Comparison of ENCODE assay signal across 22 cellular contexts in genomic region chr6:142027074-142027473, GRCh38.
A peak's percentile ranks its signal among the peaks of the same experiment; 100 is the strongest.
DNase-seq lines count a peak whose midpoint lies in the region; ATAC-seq, FAIRE-seq and TF ChIP-seq lines count a peak whose summit lies in the region.
"Had no signal": no experiment of that assay in that cellular context is flagged by ENCODE, and none has a peak within 500 bp of the region (broad histone marks: within the 10 kb centered on the region; RNA-seq: fewer than 3 reads in every experiment).

No MANE protein-coding gene starts in this region.

- ATAC-seq in SK-N-SH treated with all-trans-retinoic acid at 6 μM for 48 hours: no peak
- ATAC-seq in K562: peak; percentile 21
- ATAC-seq in HG02885 (IDR thresholded peaks at IDR 0.05; ENCODE audit: poor library complexity, unreplicated experiment): no peak
- ATAC-seq: A549, GM23338, HCT116 had no signal

- in situ Hi-C loops in K562 (cut with MboI): no loop called here

- TF ChIP-seq EP300 in SK-N-SH (IDR thresholded peaks at IDR 0.05; ENCODE audit: borderline replicate concordance in 1 of 2, low read depth in 1 of 2, low read length in 1 of 2) (no peak), K562 (IDR thresholded peaks at IDR 0.05; ENCODE audit: low read length) (no peak)

- no peaks in the 10 kb centered on the region for H4K20me1 ChIP-seq in SK-N-SH (ENCODE audit: insufficient read depth)
- no peaks in the 10 kb centered on the region for H4K20me1 ChIP-seq in PC-9 (ENCODE audit: insufficient read depth)
- H4K20me1 ChIP-seq in K562 (replicated peaks; ENCODE audit: control insufficient read depth, insufficient read depth, low read length): no peaks in the 10 kb centered on the region
- H4K20me1 ChIP-seq: BLaER1 treated with 17β-estradiol and CSF1 and Interleukin-3, amounts not matched to agents 10 nM and 100 nM had no signal

- no peaks in the 10 kb centered on the region for H3K9me3 ChIP-seq in SK-N-SH
- peaks cover 8% of the 10 kb centered on the region; the same call in 1 of the 2 replicates for H3K9me3 ChIP-seq in PC-9 (ENCODE audit: insufficient read depth, low read depth)
- H3K9me3 ChIP-seq in K562 (replicated peaks; ENCODE audit: control insufficient read depth, insufficient read depth, low read depth, low read length): peaks cover 10% of the 10 kb centered on the region
- H3K9me3 ChIP-seq: A549, BE2C had no signal

- intact Hi-C loops in PC-9 (cut with micrococcal nuclease; ENCODE audit: unreplicated experiment) (loop anchor here (2.0 kb wide), 1 partner anchor 14 kb away; no protein-coding TSS in a partner anchor), K562 (cut with micrococcal nuclease) (no loop called here)

- no peak overlapping the region for H3K4me3 ChIP-seq in SK-N-SH (ENCODE audit: low read depth in 2 of 2, low read length in 1 of 2)
- H3K4me3 ChIP-seq in PC-9: no peak overlapping the region
- no peak overlapping the region for H3K4me3 ChIP-seq in K562
- H3K4me3 ChIP-seq: A549; BLaER1 treated with 17β-estradiol and CSF1 and Interleukin-3, amounts not matched to agents 10 nM and 100 nM; GM23338 had no signal

- BruUV-seq in PC-9 (replicated peaks; lab: Mats Ljungman, UMichigan) (no TSS peak), K562 (replicated peaks; lab: Mats Ljungman, UMichigan) (no TSS peak)

- FAIRE-seq in K562 (lab: Jason Lieb, UNC): no peak
- FAIRE-seq: A549, GM12891 had no signal

- H3K36me3 ChIP-seq in SK-N-SH (replicated peaks in 1 of 2; ENCODE audit: control insufficient read depth in 1 of 2, insufficient read depth in 2 of 2, low read length in 1 of 2) (peaks cover 0 to 12% of the 10 kb centered on the region in 2 experiments), PC-9 (ENCODE audit: low read depth) (no peaks in the 10 kb centered on the region), K562 (ENCODE audit: control insufficient read depth, insufficient read depth, low read length) (no peaks in the 10 kb centered on the region)
- H3K36me3 ChIP-seq: BE2C; BLaER1 treated with 17β-estradiol and CSF1 and Interleukin-3, amounts not matched to agents 10 nM and 100 nM had no signal

- CTCF ChIA-PET in SK-N-SH (lab: Yijun Ruan, JAX) (interaction anchor here (0.6 to 1.5 kb wide), 2 partner anchors 38 to 1636 kb away, joined by 3 to 4 read pairs; no protein-coding TSS in a partner anchor), PC-9 (lab: Charles Lee) (no interaction called here), K562 (lab: Yijun Ruan, JAX; ENCODE audit: low intra/inter-chr PET ratio) (no interaction called here)

- H3K27ac ChIP-seq in SK-N-SH (ENCODE audit: low read depth in 2 of 2, low read length in 1 of 2) (peak overlapping the region in 1 of 2 experiments; percentile 65; a peak in 1 of 4 replicates), PC-9 (peak overlapping the region; percentile 26; the same call in 1 of the 2 replicates), K562 (ENCODE audit: extremely low read depth, low read depth, low read length) (no peak overlapping the region)
- H3K27ac ChIP-seq: A549; BLaER1 treated with 17β-estradiol and CSF1 and Interleukin-3, amounts not matched to agents 10 nM and 100 nM had no signal

- peaks cover 27% of the 10 kb centered on the region for H3F3A ChIP-seq in SK-N-SH (replicated peaks; ENCODE audit: insufficient read depth)
- H3F3A ChIP-seq in PC-9 (ENCODE audit: insufficient read depth, low read depth): no peaks in the 10 kb centered on the region

- H3K4me2 ChIP-seq in SK-N-SH (0 out of 2 replicates have a peak overlapping the region, but pooled peaks have one; percentile 76), PC-9 (no peak overlapping the region), K562 (ENCODE audit: insufficient read depth, low read length) (no peak overlapping the region)
- H3K4me2 ChIP-seq: A549; BLaER1 treated with 17β-estradiol and CSF1 and Interleukin-3, amounts not matched to agents 10 nM and 100 nM had no signal

- DNase-seq in SK-N-SH (no peak), PC-9 (no peak), K562 (ENCODE audit: extremely low read depth in 1 of 4, low spot score in 3 of 4) (no peak), mucosa of gallbladder (ENCODE audit: low spot score) (no peak)
- DNase-seq in activated effector memory CD4-positive, alpha-beta T cell treated with anti-CD3 and anti-CD28 coated beads, Interleukin-2, amount 50 U/mL, for 16 hours: no peak
- DNase-seq: 8988T; ACHN; AML-193; BE2C; CD4-positive, alpha-beta T cell; CD8-positive, alpha-beta memory T cell; DMS153; DMS79 treated with DMSO at 0.1 percent for 48 hours; GF-D8; H9 had no signal

- H3K79me2 ChIP-seq in SK-N-SH (ENCODE audit: insufficient read depth) (peaks cover 80% of the 10 kb centered on the region), PC-9 (ENCODE audit: low read depth) (no peaks in the 10 kb centered on the region), K562 (ENCODE audit: control insufficient read depth, insufficient read depth, low read length) (peaks cover 69% of the 10 kb centered on the region)

- no peaks in the 10 kb centered on the region for H3K9me1 ChIP-seq in K562 (ENCODE audit: control insufficient read depth, insufficient read depth, low read length)

- WGBS in SK-N-SH (ENCODE audit: low lambda C conversion rate): 27% methylated on average over 3 of the region's 3 CpGs
- WGBS in K562 (ENCODE audit: insufficient coverage, low coverage, missing lambda C conversion rate): 11% methylated on average over 3 of the region's 3 CpGs

- peaks cover 0 to 7% of the 10 kb centered on the region in 2 experiments; a peak in 2 of 4 replicates for H3K4me1 ChIP-seq in SK-N-SH (ENCODE audit: control insufficient read depth in 1 of 2, insufficient read depth in 2 of 2, low read depth in 1 of 2, low read length in 1 of 2)
- H3K4me1 ChIP-seq in PC-9 (replicated peaks; ENCODE audit: insufficient read depth): peaks cover 12% of the 10 kb centered on the region
- no peaks in the 10 kb centered on the region; a peak in 1 of 5 replicates for H3K4me1 ChIP-seq in K562 (replicated peaks in 1 of 2; ENCODE audit: control insufficient read depth in 2 of 2, insufficient read depth in 2 of 2, low read length in 2 of 2)
- H3K4me1 ChIP-seq: A549; BE2C; BLaER1 treated with 17β-estradiol and CSF1 and Interleukin-3, amounts not matched to agents 10 nM and 100 nM had no signal

- no peak overlapping the region for H3K9ac ChIP-seq in SK-N-SH
- H3K9ac ChIP-seq in K562 (ENCODE audit: insufficient read depth in 1 of 2, low read depth in 2 of 2, low read length in 2 of 2): no peak overlapping the region
- H3K9ac ChIP-seq: BLaER1 treated with 17β-estradiol and CSF1 and Interleukin-3, amounts not matched to agents 10 nM and 100 nM had no signal

- POLR2A ChIA-PET in SK-N-SH (lab: Yijun Ruan, JAX): no interaction called here
- POLR2A ChIA-PET in PC-9 (lab: Charles Lee; ENCODE audit: unreplicated experiment): no interaction called here
- POLR2A ChIA-PET in K562 (lab: Yijun Ruan, JAX): no interaction called here

- H3K27me3 ChIP-seq in SK-N-SH (ENCODE audit: insufficient read depth) (no peaks in the 10 kb centered on the region), PC-9 (ENCODE audit: insufficient read depth, low read depth) (no peaks in the 10 kb centered on the region), K562 (ENCODE audit: control insufficient read depth in 2 of 2, insufficient read depth in 2 of 2, low read length in 2 of 2) (no peaks in the 10 kb centered on the region)
- H3K27me3 ChIP-seq: BE2C; BLaER1 treated with 17β-estradiol and CSF1 and Interleukin-3, amounts not matched to agents 10 nM and 100 nM had no signal

- no peak for TF ChIP-seq POLR2A in K562 (conservative IDR thresholded peaks at IDR 0.05)

- H3K9me2 ChIP-seq in SK-N-SH: no peaks in the 10 kb centered on the region
- no peaks in the 10 kb centered on the region for H3K9me2 ChIP-seq in PC-9 (ENCODE audit: insufficient read depth)

- TF ChIP-seq CTCF in SK-N-SH (IDR thresholded peaks at IDR 0.05) (no peak), PC-9 (conservative IDR thresholded peaks at IDR 0.05) (no peak), K562 (IDR thresholded peaks at IDR 0.05 in 2 of 3, conservative IDR thresholded peaks at IDR 0.05 in 1 of 3; ENCODE audit: insufficient read depth in 2 of 3, low read depth in 1 of 3, low read length in 3 of 3) (no peak)

- H2AFZ ChIP-seq in SK-N-SH (ENCODE audit: low read depth) (no peak overlapping the region), PC-9 (no peak overlapping the region), K562 (ENCODE audit: low read depth, low read length) (no peak overlapping the region)
- H2AFZ ChIP-seq: GM23338 had no signal

- TF ChIP-seq RAD21 in SK-N-SH (IDR thresholded peaks at IDR 0.05; ENCODE audit: low read length) (no peak), K562 (CRISPR knock-in tag; conservative IDR thresholded peaks at IDR 0.05 in 1 of 2, IDR thresholded peaks at IDR 0.05 in 1 of 2) (no peak)

TF ChIP-seq in SK-N-SH, 30 proteins besides CTCF, POLR2A, EP300 and RAD21:
- no peak for TF ChIP-seq SMC3 (IDR thresholded peaks at IDR 0.05; ENCODE audit: low read depth, low read length)

TF ChIP-seq in SK-N-SH treated with all-trans-retinoic acid at 6 μM for 48 hours, 23 proteins besides CTCF, POLR2A, EP300 and RAD21 (continues in another document):
- no peak for TF ChIP-seq ARNTL (CRISPR knock-in tag; IDR thresholded peaks at IDR 0.05; ENCODE audit: borderline replicate concordance, low read depth)
- no peak for TF ChIP-seq ZNF70 (CRISPR knock-in tag; IDR thresholded peaks at IDR 0.05)

TF ChIP-seq in K562, 482 proteins besides CTCF, POLR2A, EP300 and RAD21 (continues in another document):
- no peak for TF ChIP-seq USF1 (CRISPR knock-in tag; IDR thresholded peaks at IDR 0.05)
- 0 out of 4 replicates have a peak, but pooled peaks of 1 of the 2 experiments have one; percentile 34 for TF ChIP-seq TRIM24 (IDR thresholded peaks at IDR 0.05)
